Comparison of ENCODE assay signal across 8 cellular contexts in the genomic region with DNA sequence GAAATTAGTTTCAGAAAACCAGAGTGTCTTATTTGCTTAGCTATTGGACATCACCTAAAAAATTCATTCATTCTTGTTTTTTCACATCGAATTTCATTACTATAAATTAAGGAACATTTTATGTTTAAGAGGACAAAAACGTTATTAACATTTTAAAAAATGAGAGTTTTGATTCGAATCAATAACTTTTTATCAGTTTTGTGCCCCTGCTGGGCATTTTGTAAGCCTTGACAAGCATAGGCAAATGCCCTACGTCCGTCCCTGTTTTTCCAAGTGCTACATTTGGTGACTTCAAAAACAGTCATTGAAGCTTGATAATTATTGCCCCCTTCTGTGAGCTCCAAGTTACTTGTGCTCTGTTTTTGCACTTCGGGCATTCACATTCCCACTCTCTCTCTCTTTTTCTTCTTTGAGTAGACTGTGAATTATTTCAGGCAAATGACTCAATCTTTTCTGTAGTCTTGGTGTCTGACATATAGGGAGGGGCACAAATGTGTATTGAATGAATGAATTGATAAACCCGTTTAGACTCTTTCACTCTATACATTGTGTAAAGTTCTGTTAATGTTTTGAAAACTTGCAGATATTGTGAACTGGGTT. TPM values are rescaled to one million over a fixed set of nuclear protein-coding genes. Genes with fewer than 3 reads are reported as not detected.
A peak's percentile ranks its signal among the peaks of the same experiment; 100 is the strongest.
DNase-seq lines count a peak whose midpoint lies in the region; ATAC-seq lines count a peak whose summit lies in the region.

No MANE protein-coding gene starts in this region.

- no peak for ATAC-seq in HG02623 (IDR thresholded peaks at IDR 0.05; ENCODE audit: unreplicated experiment)

- DNase-seq in DMS 273 (lab: John Stamatoyannopoulos, UW; ENCODE audit: unreplicated experiment) (peak; percentile 32), DMS 273 treated with DMSO at 0.1 percent for 48 hours (lab: John Stamatoyannopoulos, UW) (no peak), NCI-H460 (ENCODE audit: extremely low read depth, low read depth) (peak; percentile 5), dedifferentiated amniotic fluid mesenchymal stem cell (ENCODE audit: extremely low spot score) (peak; percentile 38), myocyte (ENCODE audit: low read depth) (peak; percentile 33), SHP77 (lab: John Stamatoyannopoulos, UW) (no peak), HPDE6-E6E7 (ENCODE audit: extremely low spot score) (no peak)

RNA-seq across cellular contexts. Expression of a gene that starts 1.2 kb away (rescaled TPM):
- 12.0 and 14.0 TPM in 2 replicates for total RNA-seq in NCI-H460 (2014; rRNA removed; shearing (Covaris generic))
- 11.1 and 15.0 TPM in 2 replicates for polyA plus RNA-seq in NCI-H460 (2014; cell fraction: nucleus; rRNA removed)
- total RNA-seq in myocyte: 11.3 and 17.7 TPM in 2 replicates
- 5.3 TPM for polyA plus RNA-seq in myocyte (2012)

RNA-seq across cellular contexts. Expression of a gene that starts 1.7 kb away (rescaled TPM):
- 43.3 and 43.6 TPM in 2 replicates for total RNA-seq in NCI-H460 (2014; rRNA removed; shearing (Covaris generic))
- 35.1 and 37.1 TPM in 2 replicates for polyA plus RNA-seq in NCI-H460 (2014; cell fraction: nucleus; rRNA removed)
- 31.7 and 36.9 TPM in 2 replicates for total RNA-seq in myocyte
- polyA plus RNA-seq in myocyte (2012): 24.7 TPM

RNA-seq across cellular contexts. Expression of a gene that starts 52.8 kb away (rescaled TPM):
- total RNA-seq in NCI-H460 (2014; rRNA removed; shearing (Covaris generic)): 992 and 1,050 TPM in 2 replicates
- 918 and 1,058 TPM in 2 replicates for polyA plus RNA-seq in NCI-H460 (2014; cell fraction: nucleus; rRNA removed)
- 914 and 1,102 TPM in 2 replicates for total RNA-seq in myocyte
- 530 TPM for polyA plus RNA-seq in myocyte (2012)

Comparison
In these comparisons a context has a peak if more than half of its experiments do, and no peak if none do; other contexts are left out.
1. DNase-seq: peak in DMS 273 (single experiment), NCI-H460 (single experiment), dedifferentiated amniotic fluid mesenchymal stem cell (single experiment) and myocyte (single experiment); none in DMS 273 treated with DMSO at 0.1 percent for 48 hours (single experiment), SHP77 (0 of 2) and HPDE6-E6E7 (single experiment).